ENCODE assay signal across 21 cellular contexts in genomic region chr4:87100093-87100634, GRCh38.
DNase-seq lines count a peak whose midpoint lies in the region; ATAC-seq and TF ChIP-seq lines count a peak whose summit lies in the region.
"Had no signal": no experiment of that assay in that cellular context is flagged by ENCODE, and none has a peak within 500 bp of the region (broad histone marks: within the 10 kb centered on the region; RNA-seq: fewer than 3 reads in every experiment).

No MANE protein-coding gene starts in this region.

- H3K4me3 Mint-ChIP-seq in Caco-2 (ENCODE audit: unreplicated experiment) (no peak overlapping the region), endodermal cell (no peak overlapping the region)
- H3K4me3 Mint-ChIP-seq: activated CD4-positive, alpha-beta T cell treated with anti-CD3 and anti-CD28 coated beads, Interleukin-2, amount 10 ng/mL, durations not matched to agents 24 days and 14 days; natural killer cell treated with Interleukin-12 subunit alpha and Interleukin-12 subunit beta and Interleukin-15 and Interleukin-18, amount 100 ng/mL, for 72 hours had no signal

- DNase-seq in Caco-2 (peak; percentile 15 to 48), LoVo (ENCODE audit: low spot score) (peak; percentile 63), endodermal cell (no peak), psoas muscle (no peak), iPS-NIHi11 (ENCODE audit: low spot score) (no peak), AG08396 (ENCODE audit: low spot score) (no peak)
- no peak for DNase-seq in activated T-cell treated with anti-CD3 and anti-CD28 coated beads, Interleukin-2, amount 50 U/mL, for 48 hours
- DNase-seq: activated CD4-positive, alpha-beta T cell treated with anti-CD3 and anti-CD28 coated beads, Interleukin-2, amount 10 ng/mL, durations not matched to agents 24 days and 14 days; amygdala; central memory CD4-positive, alpha-beta T cell; mesendoderm; NCI-H1694; NCI-H2227 treated with DMSO at 0.1 percent for 48 hours; OCI-M1; posterior cingulate gyrus; SHP77 treated with DMSO at 0.1 percent for 48 hours; stimulated activated naive CD8-positive, alpha-beta T cell treated with anti-CD3 and anti-CD28 coated beads, Interleukin-15, Interleukin-2, amounts not matched to agents 100 U/mL and 50 U/mL, for 24 hours; T-helper 1 cell had no signal

- H3K27ac Mint-ChIP-seq in Caco-2 (ENCODE audit: unreplicated experiment) (peak overlapping the region; percentile 5), endodermal cell (peak overlapping the region; percentile 5)
- H3K27ac Mint-ChIP-seq: activated CD4-positive, alpha-beta T cell treated with anti-CD3 and anti-CD28 coated beads, Interleukin-2, amount 10 ng/mL, durations not matched to agents 24 days and 14 days; activated T-helper 2 cell treated with anti-CD3 and anti-CD28 coated beads, Interferon-gamma antibody, Interleukin-2, Interleukin-4, amounts not matched to agents 10 μg/mL and 5 μg/mL and 100 μg/mL, durations not matched to agents 14 hours and 24 hours and 36 hours had no signal

- POLR2A ChIA-PET in Caco-2 (lab: Charles Lee), result no interaction called here

- 78 to 83% methylated on average over 1 to 4 of the region's 4 CpGs for WGBS in endodermal cell (ENCODE audit: insufficient coverage in 1 of 2, insufficient read length in 1 of 2), 2 experiments
- WGBS in psoas muscle, 3 donors, result 81 to 87% (median 81%) methylated on average over 4 of the region's 4 CpGs

- peaks cover 27% of the 10 kb centered on the region for H3K4me1 Mint-ChIP-seq in Caco-2 (ENCODE audit: low read depth, unreplicated experiment)
- peaks cover 41% of the 10 kb centered on the region for H3K4me1 Mint-ChIP-seq in endodermal cell

- no TSS peak for BruUV-seq in Caco-2 (replicated peaks; lab: Mats Ljungman, UMichigan)

- no peaks in the 10 kb centered on the region for H3K9me3 ChIP-seq in Caco-2
- no peaks in the 10 kb centered on the region for H3K9me3 ChIP-seq in endodermal cell (ENCODE audit: control insufficient read depth, low read length)
- no peaks in the 10 kb centered on the region for H3K9me3 ChIP-seq in psoas muscle

- no peak overlapping the region for H3K4me3 ChIP-seq in Caco-2 (ENCODE audit: low read depth, low read length)
- no peak overlapping the region for H3K4me3 ChIP-seq in endodermal cell (ENCODE audit: low read length)
- no peak overlapping the region for H3K4me3 ChIP-seq in psoas muscle

- H3K27ac ChIP-seq in endodermal cell (ENCODE audit: low read depth, low read length) (no peak overlapping the region), psoas muscle (peak overlapping the region; percentile 86)
- H3K27ac ChIP-seq: HL-60 had no signal

- CTCF ChIA-PET in Caco-2 (lab: Charles Lee), result interaction anchor here (0.6 to 1.0 kb wide), 2 partner anchors 177 to 196 kb away, joined by 3 read pairs; no protein-coding TSS in a partner anchor

- intact Hi-C loops in Caco-2 (cut with micrococcal nuclease; ENCODE audit: unreplicated experiment), result no loop called here
- intact Hi-C loops in psoas muscle (cut with DNase I), result no loop called here

- H3K27me3 Mint-ChIP-seq in Caco-2 (ENCODE audit: insufficient read depth, unreplicated experiment) (no peaks in the 10 kb centered on the region), endodermal cell (ENCODE audit: insufficient read depth) (no peaks in the 10 kb centered on the region)
- H3K27me3 Mint-ChIP-seq: activated CD4-positive, alpha-beta T cell treated with anti-CD3 and anti-CD28 coated beads, Interleukin-2, amount 10 ng/mL, durations not matched to agents 24 days and 14 days; natural killer cell treated with Interleukin-12 subunit alpha and Interleukin-12 subunit beta and Interleukin-15 and Interleukin-18, amount 100 ng/mL, for 72 hours had no signal

- no peaks in the 10 kb centered on the region for H3K27me3 ChIP-seq in Caco-2 (replicated peaks; ENCODE audit: control insufficient read depth, insufficient read depth, low read length)
- H3K27me3 ChIP-seq in endodermal cell (ENCODE audit: control insufficient read depth, insufficient read depth, low read length, poor library complexity, severe bottlenecking), result no peaks in the 10 kb centered on the region
- H3K27me3 ChIP-seq in psoas muscle (ENCODE audit: insufficient read depth in 3 of 3, low read length in 2 of 3), result no peaks in the 10 kb centered on the region

- H3K36me3 ChIP-seq in Caco-2 (ENCODE audit: control insufficient read depth, insufficient read depth, low read length) (no peaks in the 10 kb centered on the region), endodermal cell (ENCODE audit: control insufficient read depth, insufficient read depth, low read length) (peaks cover 56% of the 10 kb centered on the region), psoas muscle (ENCODE audit: insufficient read depth in 1 of 2, low read depth in 1 of 2) (peaks cover 0 to 14% of the 10 kb centered on the region in 2 donors)

- peak in 3 of 4 donors; percentile 28 to 53 (median 30) for ATAC-seq in psoas muscle
- ATAC-seq: natural killer cell treated with Interleukin-12 subunit alpha and Interleukin-12 subunit beta and Interleukin-15 and Interleukin-18, amount 100 ng/mL, for 72 hours; stimulated activated naive CD8-positive, alpha-beta T cell treated with anti-CD3 and anti-CD28 coated beads, Interleukin-15, Interleukin-2, amounts not matched to agents 100 U/mL and 50 U/mL, for 24 hours had no signal

- no peak overlapping the region for H3K9ac ChIP-seq in endodermal cell (ENCODE audit: extremely low read depth, low read length, poor library complexity, severe bottlenecking)

- peaks cover 25% of the 10 kb centered on the region for H3K4me1 ChIP-seq in Caco-2
- H3K4me1 ChIP-seq in endodermal cell (ENCODE audit: control insufficient read depth, insufficient read depth, low read length), result peaks cover 8% of the 10 kb centered on the region
- peaks cover 44% of the 10 kb centered on the region for H3K4me1 ChIP-seq in psoas muscle

- no peaks in the 10 kb centered on the region for H3K9me3 Mint-ChIP-seq in Caco-2 (ENCODE audit: unreplicated experiment)
- H3K9me3 Mint-ChIP-seq in endodermal cell, result no peaks in the 10 kb centered on the region
- H3K9me3 Mint-ChIP-seq: activated CD4-positive, alpha-beta T cell treated with anti-CD3 and anti-CD28 coated beads, Interleukin-2, amount 10 ng/mL, durations not matched to agents 24 days and 14 days; activated T-helper 2 cell treated with anti-CD3 and anti-CD28 coated beads, Interferon-gamma antibody, Interleukin-2, Interleukin-4, amounts not matched to agents 10 μg/mL and 5 μg/mL and 100 μg/mL, durations not matched to agents 14 hours and 24 hours and 36 hours; natural killer cell treated with Interleukin-12 subunit alpha and Interleukin-12 subunit beta and Interleukin-15 and Interleukin-18, amount 100 ng/mL, for 72 hours had no signal

- H3K36me3 Mint-ChIP-seq in Caco-2 (ENCODE audit: insufficient read depth, unreplicated experiment), result peaks cover 5% of the 10 kb centered on the region
- peaks cover 23% of the 10 kb centered on the region for H3K36me3 Mint-ChIP-seq in endodermal cell (ENCODE audit: low read depth)
- H3K36me3 Mint-ChIP-seq: natural killer cell treated with Interleukin-12 subunit alpha and Interleukin-12 subunit beta and Interleukin-15 and Interleukin-18, amount 100 ng/mL, for 72 hours had no signal

- TF ChIP-seq CTCF in Caco-2 (IDR thresholded peaks at IDR 0.05; ENCODE audit: insufficient read depth in 1 of 2, low read depth in 1 of 2, low read length in 1 of 2, severe bottlenecking in 1 of 2, unreplicated experiment in 1 of 2) (no peak), endodermal cell (conservative IDR thresholded peaks at IDR 0.05) (no peak), psoas muscle (IDR thresholded peaks at IDR 0.05) (no peak)

Comparison
In these comparisons a context has a peak if more than half of its experiments do, and no peak if none do; other contexts are left out.
1. DNase-seq: peak in Caco-2 (2 of 2) and LoVo (single experiment); none in endodermal cell (single experiment), psoas muscle (0 of 2), iPS-NIHi11 (single experiment), AG08396 (single experiment) and activated T-cell treated with anti-CD3 and anti-CD28 coated beads, Interleukin-2, amount 50 U/mL, for 48 hours (0 of 2).